ENCODE assay signal across 8 cellular contexts in the genomic region with DNA sequence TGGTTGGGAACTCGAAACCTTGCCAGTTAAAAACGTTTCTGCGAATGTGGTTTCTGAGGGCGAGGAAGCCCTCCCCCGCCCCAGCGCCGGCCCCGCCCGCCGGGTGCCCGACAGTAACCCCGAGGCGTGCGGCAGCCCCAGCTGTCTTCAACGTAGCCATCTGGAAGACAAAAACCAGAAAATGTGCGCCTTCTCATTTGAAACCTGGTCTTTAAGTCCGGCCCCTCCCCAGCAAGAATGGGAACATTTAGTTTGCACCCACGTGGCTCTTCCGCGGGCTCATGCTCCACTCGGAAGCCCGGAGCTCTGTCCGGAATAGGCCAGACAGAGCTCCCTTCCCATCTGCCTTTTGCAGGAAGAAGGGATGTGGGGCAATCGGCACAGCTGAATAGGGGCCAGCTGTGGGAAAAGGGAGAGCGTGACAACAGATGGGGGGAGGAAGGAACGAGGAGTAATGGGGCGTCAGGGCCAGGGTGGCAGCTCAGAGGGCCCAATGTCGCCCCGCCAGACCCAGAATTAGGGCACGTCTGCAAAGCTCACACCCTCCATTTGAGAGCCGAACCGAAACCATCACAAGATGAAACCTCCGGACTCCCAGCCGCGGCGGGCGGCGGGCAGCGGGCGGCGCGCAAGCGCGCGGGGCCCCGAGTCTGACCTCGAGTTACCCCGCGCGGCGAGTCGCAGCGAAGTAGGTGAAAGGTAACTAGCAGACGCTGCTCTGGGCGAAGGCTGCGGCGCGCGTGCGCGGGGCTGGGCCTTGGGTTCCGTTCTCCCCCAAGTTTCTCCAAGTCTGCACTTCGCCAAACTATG.
DNase-seq lines count a peak whose midpoint lies in the region; ATAC-seq, FAIRE-seq and TF ChIP-seq lines count a peak whose summit lies in the region.

No MANE protein-coding gene starts in this region.

- TF ChIP-seq POLR2A in endothelial cell of umbilical vein (IDR thresholded peaks at IDR 0.05; ENCODE audit: low read depth, low read length) = peak; percentile 50

- H3K27me3 Mint-ChIP-seq in CD4-positive, CD25-positive, alpha-beta regulatory T cell = peaks cover 11% of the 10 kb centered on the region

- peaks cover 16 to 40% (median 28%) of the 10 kb centered on the region in 4 donors for H3K4me1 Mint-ChIP-seq in CD4-positive, CD25-positive, alpha-beta regulatory T cell

- H3K36me3 ChIP-seq in CD4-positive, CD25-positive, alpha-beta regulatory T cell (ENCODE audit: control insufficient read depth, insufficient read depth, low read length) = no peaks in the 10 kb centered on the region
- H3K36me3 ChIP-seq in OCI-LY1 (ENCODE audit: insufficient read depth, low read length) (no peaks in the 10 kb centered on the region), endothelial cell of umbilical vein (ENCODE audit: control insufficient read depth in 2 of 2, extremely low read depth in 1 of 2, insufficient read depth in 2 of 2, low read length in 2 of 2) (no peaks in the 10 kb centered on the region)

- H4K20me1 ChIP-seq in OCI-LY1 (ENCODE audit: insufficient read depth, low read length) (no peaks in the 10 kb centered on the region), endothelial cell of umbilical vein (replicated peaks; ENCODE audit: control insufficient read depth, extremely low read depth, insufficient read depth, low read length) (no peaks in the 10 kb centered on the region)

- no peaks in the 10 kb centered on the region for H3K36me3 Mint-ChIP-seq in CD4-positive, CD25-positive, alpha-beta regulatory T cell

- H3F3A ChIP-seq in OCI-LY1 (ENCODE audit: insufficient read depth, low read length) = no peaks in the 10 kb centered on the region

- H3K4me2 ChIP-seq in OCI-LY1 (ENCODE audit: low read length) (peak overlapping the region; percentile 67), endothelial cell of umbilical vein (ENCODE audit: insufficient read depth, low read length) (peak overlapping the region; percentile 93)

- peak overlapping the region; percentile 92 for H3K27ac ChIP-seq in CD4-positive, CD25-positive, alpha-beta regulatory T cell (ENCODE audit: insufficient read depth, low read length, poor library complexity, severe bottlenecking)
- peak overlapping the region; percentile 85 for H3K27ac ChIP-seq in HL-60 (replicated peaks)
- peak overlapping the region; percentile 84 for H3K27ac ChIP-seq in OCI-LY1 (ENCODE audit: low read depth, low read length, poor library complexity, severe bottlenecking)
- peak overlapping the region; percentile 34 for H3K27ac ChIP-seq in endothelial cell of umbilical vein (ENCODE audit: insufficient read depth, low read depth, low read length)

- peak; percentile 74 for FAIRE-seq in endothelial cell of umbilical vein (lab: Jason Lieb, UNC)

- no peaks in the 10 kb centered on the region for H3K9me1 ChIP-seq in endothelial cell of umbilical vein (replicated peaks; ENCODE audit: control insufficient read depth, extremely low read depth, insufficient read depth, low read length)

- H3K79me2 ChIP-seq in OCI-LY1 (ENCODE audit: insufficient read depth, low read length) (no peaks in the 10 kb centered on the region), endothelial cell of umbilical vein (ENCODE audit: control insufficient read depth, insufficient read depth, low read length) (no peaks in the 10 kb centered on the region)

- CTCF ChIA-PET in endothelial cell of umbilical vein (lab: Charles Lee) = interaction anchor here (0.6 to 2.2 kb wide), 4 partner anchors 23 to 128 kb away, joined by 3 to 9 read pairs (median 5); partner anchors contain the start of gene ABCA1

- peak; percentile 83 to 87 for ATAC-seq in CD4-positive, CD25-positive, alpha-beta regulatory T cell (ENCODE audit: low read depth in 2 of 2)
- ATAC-seq in GM19463 (IDR thresholded peaks at IDR 0.05; ENCODE audit: unreplicated experiment) = peak; percentile 88

- H3K9me3 Mint-ChIP-seq in CD4-positive, CD25-positive, alpha-beta regulatory T cell = no peaks in the 10 kb centered on the region

- TF ChIP-seq CTCF in HL-60 (IDR thresholded peaks at IDR 0.05; ENCODE audit: insufficient read depth, low read length) (no peak), OCI-LY1 (IDR thresholded peaks at IDR 0.05; ENCODE audit: low read length) (no peak), endothelial cell of umbilical vein (IDR thresholded peaks at IDR 0.05; ENCODE audit: extremely low read depth in 1 of 2, insufficient read depth in 1 of 2, low read depth in 1 of 2, low read length in 2 of 2) (no peak)

- no peak overlapping the region for H2AFZ ChIP-seq in OCI-LY1 (ENCODE audit: low read length)
- peak overlapping the region; percentile 100 for H2AFZ ChIP-seq in endothelial cell of umbilical vein (ENCODE audit: low read depth, low read length)

- DNase-seq in CD4-positive, CD25-positive, alpha-beta regulatory T cell = peak; percentile 66 to 94 (median 85)
- DNase-seq in HL-60 (ENCODE audit: low read depth in 1 of 2, low spot score in 1 of 2) (peak; percentile 85 to 92), activated T-cell treated with anti-CD3 and anti-CD28 coated beads for 1 hour (ENCODE audit: low read depth) (peak; percentile 64), endothelial cell of umbilical vein (ENCODE audit: low read depth, low spot score) (peak; percentile 83), middle frontal gyrus (ENCODE audit: extremely low spot score, low spot score) (peak; percentile 66)
- peak; percentile 50 to 64 for DNase-seq in stimulated activated CD8-positive, alpha-beta memory T cell treated with anti-CD3 and anti-CD28 coated beads, Interleukin-2, amount 100 ng/mL, for 1 hour (ENCODE audit: low read depth in 2 of 2)

- peaks cover 41% of the 10 kb centered on the region for H3K4me1 ChIP-seq in CD4-positive, CD25-positive, alpha-beta regulatory T cell (ENCODE audit: control insufficient read depth, insufficient read depth, low read length, poor library complexity, severe bottlenecking)
- H3K4me1 ChIP-seq in OCI-LY1 (ENCODE audit: insufficient read depth, low read length, severe bottlenecking) = peaks cover 52% of the 10 kb centered on the region
- peaks cover 4% of the 10 kb centered on the region for H3K4me1 ChIP-seq in endothelial cell of umbilical vein (ENCODE audit: control insufficient read depth, extremely low read depth, insufficient read depth, low read length)

- peak overlapping the region; percentile 83 to 95 (median 94) for H3K27ac Mint-ChIP-seq in CD4-positive, CD25-positive, alpha-beta regulatory T cell

- dilution Hi-C loops in endothelial cell of umbilical vein (cut with MboI; ENCODE audit: extremely low pct_ligation_motif_present, low sequenced_read_pairs) = no loop called here

- TSS peak; percentile 40 for BruUV-seq in endothelial cell of umbilical vein (replicated peaks; lab: Mats Ljungman, UMichigan)

- no peaks in the 10 kb centered on the region for H3K9me3 ChIP-seq in CD4-positive, CD25-positive, alpha-beta regulatory T cell (ENCODE audit: control insufficient read depth in 2 of 2, low read length in 2 of 2)
- no peaks in the 10 kb centered on the region for H3K9me3 ChIP-seq in OCI-LY1 (ENCODE audit: low read length)
- H3K9me3 ChIP-seq in endothelial cell of umbilical vein (replicated peaks; ENCODE audit: control insufficient read depth, insufficient read depth, low read length) = no peaks in the 10 kb centered on the region

- peak overlapping the region; percentile 86 to 91 (median 90) for H3K4me3 Mint-ChIP-seq in CD4-positive, CD25-positive, alpha-beta regulatory T cell

- POLR2A ChIA-PET in endothelial cell of umbilical vein (lab: Charles Lee) = interaction anchor here (0.8 kb wide), 1 partner anchor 25 kb away, joined by 4 read pairs; no protein-coding TSS in a partner anchor

- peak overlapping the region; percentile 66 for H3K4me3 ChIP-seq in CD4-positive, CD25-positive, alpha-beta regulatory T cell (ENCODE audit: low read depth, low read length)
- H3K4me3 ChIP-seq in HL-60 (replicated peaks; ENCODE audit: insufficient read depth, low read length) (peak overlapping the region; percentile 57), OCI-LY1 (ENCODE audit: low read depth, low read length, poor library complexity, severe bottlenecking) (peak overlapping the region; percentile 59), endothelial cell of umbilical vein (replicated peaks in 1 of 3; ENCODE audit: insufficient read depth in 1 of 3, low read depth in 1 of 3, low read length in 3 of 3) (peak overlapping the region; percentile 61 to 83 (median 76))

- intact Hi-C loops in endothelial cell of umbilical vein (cut with micrococcal nuclease) = loop anchor here (1.0 to 5.0 kb wide), 5 partner anchors 23 to 251 kb away; partner anchors contain the start of genes ABCA1 and SLC44A1

- H3K27me3 ChIP-seq in CD4-positive, CD25-positive, alpha-beta regulatory T cell (ENCODE audit: control insufficient read depth, insufficient read depth, low read length) = peaks cover 2% of the 10 kb centered on the region
- H3K27me3 ChIP-seq in HL-60 (ENCODE audit: insufficient read depth, poor library complexity, severe bottlenecking) = no peaks in the 10 kb centered on the region
- H3K27me3 ChIP-seq in OCI-LY1 (ENCODE audit: insufficient read depth, low read length) = no peaks in the 10 kb centered on the region
- H3K27me3 ChIP-seq in endothelial cell of umbilical vein (ENCODE audit: control insufficient read depth in 2 of 2, insufficient read depth in 2 of 2, low read length in 2 of 2) = no peaks in the 10 kb centered on the region

- H3K9ac ChIP-seq in OCI-LY1 (ENCODE audit: low read length) (peak overlapping the region; percentile 57; the same call in 1 of the 2 replicates), endothelial cell of umbilical vein (replicated peaks; ENCODE audit: extremely low read depth, insufficient read depth, low read length) (peak overlapping the region; percentile 75)

- no peaks in the 10 kb centered on the region for H3K9me2 ChIP-seq in OCI-LY1 (ENCODE audit: low read depth, low read length)

TF ChIP-seq in endothelial cell of umbilical vein, 7 proteins besides CTCF, POLR2A, EP300 and RAD21:
- no peak for TF ChIP-seq FOS (IDR thresholded peaks at IDR 0.05; ENCODE audit: borderline replicate concordance, insufficient read depth, low read length)
- TF ChIP-seq, protein P1, sequence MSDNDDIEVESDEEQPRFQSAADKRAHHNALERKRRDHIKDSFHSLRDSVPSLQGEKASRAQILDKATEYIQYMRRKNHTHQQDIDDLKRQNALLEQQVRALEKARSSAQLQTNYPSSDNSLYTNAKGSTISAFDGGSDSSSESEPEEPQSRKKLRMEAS (IDR thresholded peaks at IDR 0.05; ENCODE audit: insufficient read depth, insufficient read length) = peak; percentile 44

Comparison
In these comparisons a context has a peak if more than half of its experiments do, and no peak if none do; other contexts are left out.
1. Peak in every context shown above with its lines: DNase-seq, ATAC-seq, H3K4me3 ChIP-seq and H3K27ac ChIP-seq.
2. H3K27ac ChIP-seq: peak in every context shown above with its lines; median percentile 92 in CD4-positive, CD25-positive, alpha-beta regulatory T cell; 85 in HL-60; 84 in OCI-LY1; 34 in endothelial cell of umbilical vein.